13 cellular contexts compared by ENCODE assay signal in genomic region chr5:6652025-6652424, GRCh38. TPM values are rescaled to one million over a fixed set of nuclear protein-coding genes. Genes with fewer than 3 reads are reported as not detected.
DNase-seq lines count a peak whose midpoint lies in the region; ATAC-seq, FAIRE-seq and TF ChIP-seq lines count a peak whose summit lies in the region.
"Had no signal": no experiment of that assay in that cellular context is flagged by ENCODE, and none has a peak within 500 bp of the region (broad histone marks: within the 10 kb centered on the region; RNA-seq: fewer than 3 reads in every experiment).

No MANE protein-coding gene starts in this region.

- no peak overlapping the region for H3K4me3 Mint-ChIP-seq in natural killer cell
- H3K4me3 Mint-ChIP-seq: activated T-cell treated with anti-CD3 and anti-CD28 coated beads, Interleukin-2, amount 50 U/mL, for 4 hours had no signal

- no peak overlapping the region for H3K4me3 ChIP-seq in transverse colon

- H3K27ac Mint-ChIP-seq in natural killer cell, result no peak overlapping the region

- H3K27me3 ChIP-seq in transverse colon, result no peaks in the 10 kb centered on the region

- 81 to 96% methylated on average over 4 to 6 of the region's 6 CpGs for WGBS in transverse colon (ENCODE audit: low coverage in 1 of 2), 2 donors

- FAIRE-seq in GM19239 (lab: Jason Lieb, UNC), result peak; percentile 47

- H3K4me1 Mint-ChIP-seq in natural killer cell, result peaks cover 0 to 13% of the 10 kb centered on the region in 2 donors

- peaks cover 0 to 12% (median 3%) of the 10 kb centered on the region in 4 donors for H3K36me3 ChIP-seq in transverse colon

- peak; percentile 24 for DNase-seq in GM19239 (ENCODE audit: insufficient read length, low spot score)
- peak; percentile 18 for DNase-seq in transverse colon
- DNase-seq in natural killer cell, result no peak
- no peak for DNase-seq in DMS 273 (lab: John Stamatoyannopoulos, UW; ENCODE audit: unreplicated experiment)
- DNase-seq: activated T-cell treated with anti-CD3 and anti-CD28 coated beads, Interleukin-2, amount 50 U/mL, for 4 hours; caudate nucleus; foreskin fibroblast; GF-D8; NCI-H446 treated with DMSO at 0.1 percent for 48 hours; T-helper 1 cell had no signal

- H3K27ac ChIP-seq in transverse colon, result no peak overlapping the region

- intact Hi-C loops in transverse colon (cut with DNase I; ENCODE audit: low total_unique reads), result no loop called here
- intact Hi-C loops in natural killer cell (cut with micrococcal nuclease), result no loop called here

- TF ChIP-seq CTCF in transverse colon (IDR thresholded peaks at IDR 0.05) (no peak), natural killer cell (IDR thresholded peaks at IDR 0.05) (no peak)

- in situ Hi-C loops in transverse colon (cut with MboI; ENCODE audit: low pct_ligation_motif_present in 1 of 4, low pct_unique_long_range_greater_than_20kb in 1 of 4, low sequenced_read_pairs in 3 of 4), result no loop called here

- no peak for TF ChIP-seq POLR2A in transverse colon (IDR thresholded peaks at IDR 0.05)

- H3K9me3 Mint-ChIP-seq in natural killer cell, result peaks cover 0 to 10% of the 10 kb centered on the region in 2 donors

- peaks cover 19% of the 10 kb centered on the region for H3K36me3 Mint-ChIP-seq in natural killer cell

- H3K9me3 ChIP-seq in transverse colon, result peaks cover 5 to 7% of the 10 kb centered on the region in 2 donors

- H3K27me3 Mint-ChIP-seq in natural killer cell (ENCODE audit: low read depth in 2 of 2), result no peaks in the 10 kb centered on the region

- H3K4me1 ChIP-seq in transverse colon, result no peaks in the 10 kb centered on the region

- ATAC-seq in HG02763 (IDR thresholded peaks at IDR 0.05; ENCODE audit: unreplicated experiment), result peak; percentile 96
- peak; percentile 76 for ATAC-seq in HG03571 (IDR thresholded peaks at IDR 0.05; ENCODE audit: unreplicated experiment)
- ATAC-seq in activated CD4-positive, CD25-positive, alpha-beta regulatory T cell treated with anti-CD3 and anti-CD28 coated beads, Interleukin-2, amount 50 U/mL, for 24 hours, result no peak
- no peak for ATAC-seq in natural killer cell
- ATAC-seq: activated T-cell treated with anti-CD3 and anti-CD28 coated beads, Interleukin-2, amount 50 U/mL, for 4 hours had no signal

- TF ChIP-seq EP300 in transverse colon (IDR thresholded peaks at IDR 0.05; ENCODE audit: low read depth), result no peak

RNA-seq across cellular contexts. Expression of gene SRD5A1, which starts 18.8 kb away (rescaled TPM):
- total RNA-seq in transverse colon, result 10 to 100 TPM in 3 of 4 donors, 1 to 10 TPM in 1; 9.0 to 79.8 (median 17.0) TPM
- total RNA-seq in natural killer cell, result 10 to 100 TPM in 1 of 3 donors, 1 to 10 TPM in 2; 6.5 to 11.0 (median 7.8) TPM

RNA-seq across cellular contexts. Expression of gene NSUN2, which starts 19.2 kb away (rescaled TPM):
- total RNA-seq in transverse colon, result 10 to 100 TPM; 29.9 to 77.1 (median 51.7) TPM
- 10 to 100 TPM; 61.3 to 87.4 (median 81.4) TPM for total RNA-seq in natural killer cell

Comparison
In these comparisons a context has a peak if more than half of its experiments do, and no peak if none do; other contexts are left out.
1. DNase-seq: peak in GM19239 (single experiment) and transverse colon (single experiment); none in natural killer cell (single experiment) and DMS 273 (single experiment).
2. ATAC-seq: peak in HG02763 (single experiment) and HG03571 (single experiment); none in activated CD4-positive, CD25-positive, alpha-beta regulatory T cell treated with anti-CD3 and anti-CD28 coated beads, Interleukin-2, amount 50 U/mL, for 24 hours (0 of 2) and natural killer cell (0 of 3).